Comparison of ENCODE assay signal across 1 cellular context in the genomic region with DNA sequence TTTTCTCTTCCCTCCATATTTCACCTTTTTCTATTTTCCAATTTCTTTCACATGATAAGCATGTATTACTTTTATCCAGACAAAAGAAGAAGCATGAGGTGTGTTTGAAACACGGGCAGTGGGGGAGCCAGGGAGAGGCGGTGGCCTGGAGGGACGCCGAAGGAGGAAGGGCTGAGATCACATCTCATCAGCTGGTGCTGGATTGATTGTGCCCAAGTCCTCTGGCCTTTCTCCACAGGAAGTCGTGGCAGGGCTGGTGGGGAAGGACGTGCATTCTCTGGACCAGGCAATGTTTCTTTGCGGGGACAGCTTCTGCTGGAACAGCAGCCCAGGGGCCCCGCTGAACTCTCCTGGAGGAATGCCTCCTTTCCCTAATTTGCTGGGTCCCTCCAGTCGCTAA.
TF ChIP-seq lines count a peak whose summit lies in the region.

No MANE protein-coding gene starts in this region.

TF ChIP-seq in H1, 55 proteins besides CTCF, POLR2A, EP300 and RAD21:
- TF ChIP-seq JUN (IDR thresholded peaks at IDR 0.05; ENCODE audit: low read depth, low read length) (no peak), EGR1 (IDR thresholded peaks at IDR 0.05; ENCODE audit: borderline replicate concordance, low read depth, low read length) (no peak), TCF12 (IDR thresholded peaks at IDR 0.05; ENCODE audit: low read depth, low read length) (no peak), SP4 (IDR thresholded peaks at IDR 0.05; ENCODE audit: low read length) (no peak), TAF7 (optimal IDR thresholded peaks at IDR 0.05; ENCODE audit: borderline replicate concordance, low read depth, low read length) (no peak), CHD2 (IDR thresholded peaks at IDR 0.05; ENCODE audit: low read length) (no peak), MAX (IDR thresholded peaks at IDR 0.05) (no peak), PHF8 (conservative IDR thresholded peaks at IDR 0.05; ENCODE audit: low read depth, low read length) (no peak), HDAC6 (IDR thresholded peaks at IDR 0.05; ENCODE audit: low read depth, low read length) (no peak)
- TF ChIP-seq, protein P1, sequence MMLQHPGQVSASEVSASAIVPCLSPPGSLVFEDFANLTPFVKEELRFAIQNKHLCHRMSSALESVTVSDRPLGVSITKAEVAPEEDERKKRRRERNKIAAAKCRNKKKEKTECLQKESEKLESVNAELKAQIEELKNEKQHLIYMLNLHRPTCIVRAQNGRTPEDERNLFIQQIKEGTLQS (IDR thresholded peaks at IDR 0.05; ENCODE audit: insufficient read depth, low read depth, low read length), result no peak
- TF ChIP-seq, protein P2, sequence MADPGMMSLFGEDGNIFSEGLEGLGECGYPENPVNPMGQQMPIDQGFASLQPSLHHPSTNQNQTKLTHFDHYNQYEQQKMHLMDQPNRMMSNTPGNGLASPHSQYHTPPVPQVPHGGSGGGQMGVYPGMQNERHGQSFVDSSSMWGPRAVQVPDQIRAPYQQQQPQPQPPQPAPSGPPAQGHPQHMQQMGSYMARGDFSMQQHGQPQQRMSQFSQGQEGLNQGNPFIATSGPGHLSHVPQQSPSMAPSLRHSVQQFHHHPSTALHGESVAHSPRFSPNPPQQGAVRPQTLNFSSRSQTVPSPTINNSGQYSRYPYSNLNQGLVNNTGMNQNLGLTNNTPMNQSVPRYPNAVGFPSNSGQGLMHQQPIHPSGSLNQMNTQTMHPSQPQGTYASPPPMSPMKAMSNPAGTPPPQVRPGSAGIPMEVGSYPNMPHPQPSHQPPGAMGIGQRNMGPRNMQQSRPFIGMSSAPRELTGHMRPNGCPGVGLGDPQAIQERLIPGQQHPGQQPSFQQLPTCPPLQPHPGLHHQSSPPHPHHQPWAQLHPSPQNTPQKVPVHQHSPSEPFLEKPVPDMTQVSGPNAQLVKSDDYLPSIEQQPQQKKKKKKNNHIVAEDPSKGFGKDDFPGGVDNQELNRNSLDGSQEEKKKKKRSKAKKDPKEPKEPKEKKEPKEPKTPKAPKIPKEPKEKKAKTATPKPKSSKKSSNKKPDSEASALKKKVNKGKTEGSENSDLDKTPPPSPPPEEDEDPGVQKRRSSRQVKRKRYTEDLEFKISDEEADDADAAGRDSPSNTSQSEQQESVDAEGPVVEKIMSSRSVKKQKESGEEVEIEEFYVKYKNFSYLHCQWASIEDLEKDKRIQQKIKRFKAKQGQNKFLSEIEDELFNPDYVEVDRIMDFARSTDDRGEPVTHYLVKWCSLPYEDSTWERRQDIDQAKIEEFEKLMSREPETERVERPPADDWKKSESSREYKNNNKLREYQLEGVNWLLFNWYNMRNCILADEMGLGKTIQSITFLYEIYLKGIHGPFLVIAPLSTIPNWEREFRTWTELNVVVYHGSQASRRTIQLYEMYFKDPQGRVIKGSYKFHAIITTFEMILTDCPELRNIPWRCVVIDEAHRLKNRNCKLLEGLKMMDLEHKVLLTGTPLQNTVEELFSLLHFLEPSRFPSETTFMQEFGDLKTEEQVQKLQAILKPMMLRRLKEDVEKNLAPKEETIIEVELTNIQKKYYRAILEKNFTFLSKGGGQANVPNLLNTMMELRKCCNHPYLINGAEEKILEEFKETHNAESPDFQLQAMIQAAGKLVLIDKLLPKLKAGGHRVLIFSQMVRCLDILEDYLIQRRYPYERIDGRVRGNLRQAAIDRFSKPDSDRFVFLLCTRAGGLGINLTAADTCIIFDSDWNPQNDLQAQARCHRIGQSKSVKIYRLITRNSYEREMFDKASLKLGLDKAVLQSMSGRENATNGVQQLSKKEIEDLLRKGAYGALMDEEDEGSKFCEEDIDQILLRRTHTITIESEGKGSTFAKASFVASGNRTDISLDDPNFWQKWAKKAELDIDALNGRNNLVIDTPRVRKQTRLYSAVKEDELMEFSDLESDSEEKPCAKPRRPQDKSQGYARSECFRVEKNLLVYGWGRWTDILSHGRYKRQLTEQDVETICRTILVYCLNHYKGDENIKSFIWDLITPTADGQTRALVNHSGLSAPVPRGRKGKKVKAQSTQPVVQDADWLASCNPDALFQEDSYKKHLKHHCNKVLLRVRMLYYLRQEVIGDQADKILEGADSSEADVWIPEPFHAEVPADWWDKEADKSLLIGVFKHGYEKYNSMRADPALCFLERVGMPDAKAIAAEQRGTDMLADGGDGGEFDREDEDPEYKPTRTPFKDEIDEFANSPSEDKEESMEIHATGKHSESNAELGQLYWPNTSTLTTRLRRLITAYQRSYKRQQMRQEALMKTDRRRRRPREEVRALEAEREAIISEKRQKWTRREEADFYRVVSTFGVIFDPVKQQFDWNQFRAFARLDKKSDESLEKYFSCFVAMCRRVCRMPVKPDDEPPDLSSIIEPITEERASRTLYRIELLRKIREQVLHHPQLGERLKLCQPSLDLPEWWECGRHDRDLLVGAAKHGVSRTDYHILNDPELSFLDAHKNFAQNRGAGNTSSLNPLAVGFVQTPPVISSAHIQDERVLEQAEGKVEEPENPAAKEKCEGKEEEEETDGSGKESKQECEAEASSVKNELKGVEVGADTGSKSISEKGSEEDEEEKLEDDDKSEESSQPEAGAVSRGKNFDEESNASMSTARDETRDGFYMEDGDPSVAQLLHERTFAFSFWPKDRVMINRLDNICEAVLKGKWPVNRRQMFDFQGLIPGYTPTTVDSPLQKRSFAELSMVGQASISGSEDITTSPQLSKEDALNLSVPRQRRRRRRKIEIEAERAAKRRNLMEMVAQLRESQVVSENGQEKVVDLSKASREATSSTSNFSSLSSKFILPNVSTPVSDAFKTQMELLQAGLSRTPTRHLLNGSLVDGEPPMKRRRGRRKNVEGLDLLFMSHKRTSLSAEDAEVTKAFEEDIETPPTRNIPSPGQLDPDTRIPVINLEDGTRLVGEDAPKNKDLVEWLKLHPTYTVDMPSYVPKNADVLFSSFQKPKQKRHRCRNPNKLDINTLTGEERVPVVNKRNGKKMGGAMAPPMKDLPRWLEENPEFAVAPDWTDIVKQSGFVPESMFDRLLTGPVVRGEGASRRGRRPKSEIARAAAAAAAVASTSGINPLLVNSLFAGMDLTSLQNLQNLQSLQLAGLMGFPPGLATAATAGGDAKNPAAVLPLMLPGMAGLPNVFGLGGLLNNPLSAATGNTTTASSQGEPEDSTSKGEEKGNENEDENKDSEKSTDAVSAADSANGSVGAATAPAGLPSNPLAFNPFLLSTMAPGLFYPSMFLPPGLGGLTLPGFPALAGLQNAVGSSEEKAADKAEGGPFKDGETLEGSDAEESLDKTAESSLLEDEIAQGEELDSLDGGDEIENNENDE (IDR thresholded peaks at IDR 0.05; ENCODE audit: insufficient replicate concordance, low read length), result no peak
